ENCODE assay signal across 2 cellular contexts in the genomic region with DNA sequence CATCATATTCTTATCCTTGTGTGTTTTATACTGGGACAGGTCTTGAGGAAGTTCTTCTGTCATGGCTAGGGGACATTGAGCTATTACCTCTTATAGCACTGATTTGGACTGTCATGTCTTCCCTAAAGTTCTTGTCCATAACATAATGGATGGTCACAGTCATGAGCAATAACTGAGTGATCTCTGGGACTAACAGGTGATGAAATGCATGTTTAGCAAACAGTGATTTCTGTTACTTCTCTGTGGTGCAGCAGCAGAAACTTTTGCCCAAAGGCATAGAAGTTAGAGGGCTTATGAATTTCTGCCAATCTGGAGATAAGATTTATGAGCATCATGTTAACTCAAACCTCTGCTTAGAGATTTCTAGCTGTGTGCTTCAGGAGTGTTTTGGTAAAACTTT.
A peak's percentile ranks its signal among the peaks of the same experiment; 100 is the strongest.
TF ChIP-seq lines count a peak whose summit lies in the region.

No MANE protein-coding gene starts in this region.

TF ChIP-seq in HEK293, 187 proteins besides CTCF, POLR2A, EP300 and RAD21 (continued from another document):
- TF ChIP-seq, protein P1, sequence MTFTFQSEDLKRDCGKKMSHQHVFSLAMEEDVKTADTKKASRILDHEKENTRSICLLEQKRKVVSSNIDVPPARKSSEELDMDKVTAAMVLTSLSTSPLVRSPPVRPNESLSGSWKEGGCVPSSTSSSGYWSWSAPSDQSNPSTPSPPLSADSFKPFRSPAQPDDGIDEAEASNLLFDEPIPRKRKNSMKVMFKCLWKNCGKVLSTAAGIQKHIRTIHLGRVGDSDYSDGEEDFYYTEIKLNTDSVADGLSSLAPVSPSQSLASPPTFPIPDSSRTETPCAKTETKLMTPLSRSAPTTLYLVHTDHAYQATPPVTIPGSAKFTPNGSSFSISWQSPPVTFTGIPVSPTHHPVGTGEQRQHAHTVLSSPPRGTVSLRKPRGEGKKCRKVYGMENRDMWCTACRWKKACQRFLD (tag by site-specific recombination; IDR thresholded peaks at IDR 0.05), result no peak
- TF ChIP-seq, protein P2, sequence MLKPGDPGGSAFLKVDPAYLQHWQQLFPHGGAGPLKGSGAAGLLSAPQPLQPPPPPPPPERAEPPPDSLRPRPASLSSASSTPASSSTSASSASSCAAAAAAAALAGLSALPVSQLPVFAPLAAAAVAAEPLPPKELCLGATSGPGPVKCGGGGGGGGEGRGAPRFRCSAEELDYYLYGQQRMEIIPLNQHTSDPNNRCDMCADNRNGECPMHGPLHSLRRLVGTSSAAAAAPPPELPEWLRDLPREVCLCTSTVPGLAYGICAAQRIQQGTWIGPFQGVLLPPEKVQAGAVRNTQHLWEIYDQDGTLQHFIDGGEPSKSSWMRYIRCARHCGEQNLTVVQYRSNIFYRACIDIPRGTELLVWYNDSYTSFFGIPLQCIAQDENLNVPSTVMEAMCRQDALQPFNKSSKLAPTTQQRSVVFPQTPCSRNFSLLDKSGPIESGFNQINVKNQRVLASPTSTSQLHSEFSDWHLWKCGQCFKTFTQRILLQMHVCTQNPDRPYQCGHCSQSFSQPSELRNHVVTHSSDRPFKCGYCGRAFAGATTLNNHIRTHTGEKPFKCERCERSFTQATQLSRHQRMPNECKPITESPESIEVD (tag by site-specific recombination; IDR thresholded peaks at IDR 0.05), result peak; percentile 83
- TF ChIP-seq ZEB2 (tag by site-specific recombination; IDR thresholded peaks at IDR 0.05), result peak; percentile 5; the same call in 1 of the 2 replicates
- TF ChIP-seq, protein P3, sequence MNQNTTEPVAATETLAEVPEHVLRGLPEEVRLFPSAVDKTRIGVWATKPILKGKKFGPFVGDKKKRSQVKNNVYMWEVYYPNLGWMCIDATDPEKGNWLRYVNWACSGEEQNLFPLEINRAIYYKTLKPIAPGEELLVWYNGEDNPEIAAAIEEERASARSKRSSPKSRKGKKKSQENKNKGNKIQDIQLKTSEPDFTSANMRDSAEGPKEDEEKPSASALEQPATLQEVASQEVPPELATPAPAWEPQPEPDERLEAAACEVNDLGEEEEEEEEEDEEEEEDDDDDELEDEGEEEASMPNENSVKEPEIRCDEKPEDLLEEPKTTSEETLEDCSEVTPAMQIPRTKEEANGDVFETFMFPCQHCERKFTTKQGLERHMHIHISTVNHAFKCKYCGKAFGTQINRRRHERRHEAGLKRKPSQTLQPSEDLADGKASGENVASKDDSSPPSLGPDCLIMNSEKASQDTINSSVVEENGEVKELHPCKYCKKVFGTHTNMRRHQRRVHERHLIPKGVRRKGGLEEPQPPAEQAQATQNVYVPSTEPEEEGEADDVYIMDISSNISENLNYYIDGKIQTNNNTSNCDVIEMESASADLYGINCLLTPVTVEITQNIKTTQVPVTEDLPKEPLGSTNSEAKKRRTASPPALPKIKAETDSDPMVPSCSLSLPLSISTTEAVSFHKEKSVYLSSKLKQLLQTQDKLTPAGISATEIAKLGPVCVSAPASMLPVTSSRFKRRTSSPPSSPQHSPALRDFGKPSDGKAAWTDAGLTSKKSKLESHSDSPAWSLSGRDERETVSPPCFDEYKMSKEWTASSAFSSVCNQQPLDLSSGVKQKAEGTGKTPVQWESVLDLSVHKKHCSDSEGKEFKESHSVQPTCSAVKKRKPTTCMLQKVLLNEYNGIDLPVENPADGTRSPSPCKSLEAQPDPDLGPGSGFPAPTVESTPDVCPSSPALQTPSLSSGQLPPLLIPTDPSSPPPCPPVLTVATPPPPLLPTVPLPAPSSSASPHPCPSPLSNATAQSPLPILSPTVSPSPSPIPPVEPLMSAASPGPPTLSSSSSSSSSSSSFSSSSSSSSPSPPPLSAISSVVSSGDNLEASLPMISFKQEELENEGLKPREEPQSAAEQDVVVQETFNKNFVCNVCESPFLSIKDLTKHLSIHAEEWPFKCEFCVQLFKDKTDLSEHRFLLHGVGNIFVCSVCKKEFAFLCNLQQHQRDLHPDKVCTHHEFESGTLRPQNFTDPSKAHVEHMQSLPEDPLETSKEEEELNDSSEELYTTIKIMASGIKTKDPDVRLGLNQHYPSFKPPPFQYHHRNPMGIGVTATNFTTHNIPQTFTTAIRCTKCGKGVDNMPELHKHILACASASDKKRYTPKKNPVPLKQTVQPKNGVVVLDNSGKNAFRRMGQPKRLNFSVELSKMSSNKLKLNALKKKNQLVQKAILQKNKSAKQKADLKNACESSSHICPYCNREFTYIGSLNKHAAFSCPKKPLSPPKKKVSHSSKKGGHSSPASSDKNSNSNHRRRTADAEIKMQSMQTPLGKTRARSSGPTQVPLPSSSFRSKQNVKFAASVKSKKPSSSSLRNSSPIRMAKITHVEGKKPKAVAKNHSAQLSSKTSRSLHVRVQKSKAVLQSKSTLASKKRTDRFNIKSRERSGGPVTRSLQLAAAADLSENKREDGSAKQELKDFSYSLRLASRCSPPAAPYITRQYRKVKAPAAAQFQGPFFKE (tag by site-specific recombination; IDR thresholded peaks at IDR 0.05; ENCODE audit: borderline replicate concordance), result no peak
- peak; percentile 85 for TF ChIP-seq GFI1B (tag by site-specific recombination; IDR thresholded peaks at IDR 0.05)

TF ChIP-seq in HepG2, 621 proteins besides CTCF, POLR2A, EP300 and RAD21 (continued from another document):
- TF ChIP-seq, protein P4, sequence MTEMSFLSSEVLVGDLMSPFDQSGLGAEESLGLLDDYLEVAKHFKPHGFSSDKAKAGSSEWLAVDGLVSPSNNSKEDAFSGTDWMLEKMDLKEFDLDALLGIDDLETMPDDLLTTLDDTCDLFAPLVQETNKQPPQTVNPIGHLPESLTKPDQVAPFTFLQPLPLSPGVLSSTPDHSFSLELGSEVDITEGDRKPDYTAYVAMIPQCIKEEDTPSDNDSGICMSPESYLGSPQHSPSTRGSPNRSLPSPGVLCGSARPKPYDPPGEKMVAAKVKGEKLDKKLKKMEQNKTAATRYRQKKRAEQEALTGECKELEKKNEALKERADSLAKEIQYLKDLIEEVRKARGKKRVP (CRISPR knock-in tag; IDR thresholded peaks at IDR 0.05), result peak in 1 of 2 experiments; percentile 33; a peak in 1 of 4 replicates
- TF ChIP-seq ZMYM3 (CRISPR knock-in tag; IDR thresholded peaks at IDR 0.05), result no peak
- no peak for TF ChIP-seq NFIC (IDR thresholded peaks at IDR 0.05; ENCODE audit: low read length)
- no peak for TF ChIP-seq NFYB (CRISPR knock-in tag; IDR thresholded peaks at IDR 0.05)
- TF ChIP-seq, protein P5, sequence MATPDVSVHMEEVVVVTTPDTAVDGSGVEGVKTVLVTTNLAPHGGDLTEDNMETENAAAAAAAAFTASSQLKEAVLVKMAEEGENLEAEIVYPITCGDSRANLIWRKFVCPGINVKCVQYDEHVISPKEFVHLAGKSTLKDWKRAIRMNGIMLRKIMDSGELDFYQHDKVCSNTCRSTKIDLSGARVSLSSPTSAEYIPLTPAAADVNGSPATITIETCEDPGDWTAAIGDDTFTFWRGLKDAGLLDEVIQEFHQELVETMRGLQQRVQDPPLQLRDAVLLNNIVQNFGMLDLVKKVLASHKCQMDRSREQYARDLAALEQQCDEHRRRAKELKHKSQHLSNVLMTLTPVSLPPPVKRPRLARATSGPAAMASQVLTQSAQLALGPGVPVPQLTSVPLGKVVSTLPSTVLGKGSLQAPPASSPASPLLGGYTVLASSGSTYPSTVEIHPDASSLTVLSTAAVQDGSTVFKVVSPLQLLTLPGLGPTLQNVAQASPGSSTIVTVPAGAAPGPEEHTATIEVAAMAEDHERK (CRISPR knock-in tag; IDR thresholded peaks at IDR 0.05; ENCODE audit: low read depth), result no peak
- TF ChIP-seq TCF12 (IDR thresholded peaks at IDR 0.05), result no peak
- no peak for TF ChIP-seq TCF12 (CRISPR knock-in tag; IDR thresholded peaks at IDR 0.05)
- peak; percentile 43; the same call in 1 of the 2 replicates for TF ChIP-seq CEBPB (IDR thresholded peaks at IDR 0.05; ENCODE audit: borderline replicate concordance, low read depth, low read length)
- TF ChIP-seq ZNF430 (CRISPR knock-in tag; IDR thresholded peaks at IDR 0.05), result no peak
- no peak for TF ChIP-seq NCOA5 (CRISPR knock-in tag; IDR thresholded peaks at IDR 0.05)
- TF ChIP-seq ZNF768 (CRISPR knock-in tag; IDR thresholded peaks at IDR 0.05), result no peak
- no peak for TF ChIP-seq NR2F6 (IDR thresholded peaks at IDR 0.05)
- TF ChIP-seq NR2F6 (CRISPR knock-in tag; IDR thresholded peaks at IDR 0.05), result no peak
- TF ChIP-seq CEBPG (CRISPR knock-in tag; IDR thresholded peaks at IDR 0.05), result peak; percentile 15; the same call in 1 of the 2 replicates
- TF ChIP-seq, protein P6, sequence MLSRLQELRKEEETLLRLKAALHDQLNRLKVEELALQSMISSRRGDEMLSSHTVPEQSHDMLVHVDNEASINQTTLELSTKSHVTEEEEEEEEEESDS (CRISPR knock-in tag; IDR thresholded peaks at IDR 0.05; ENCODE audit: borderline replicate concordance), result no peak
- no peak for TF ChIP-seq ZNF337 (CRISPR knock-in tag; IDR thresholded peaks at IDR 0.05; ENCODE audit: borderline replicate concordance, low read depth)
- TF ChIP-seq GFI1 (CRISPR knock-in tag; IDR thresholded peaks at IDR 0.05; ENCODE audit: borderline replicate concordance), result peak; percentile 61; the same call in 1 of the 2 replicates
- no peak for TF ChIP-seq ZFY (CRISPR knock-in tag; IDR thresholded peaks at IDR 0.05)
- TF ChIP-seq ZC3H13 (CRISPR knock-in tag; IDR thresholded peaks at IDR 0.05), result no peak
- TF ChIP-seq HDAC1 (CRISPR knock-in tag; IDR thresholded peaks at IDR 0.05), result 0 out of 2 replicates have a peak, but pooled peaks have one; percentile 19
TF ChIP-seq in HepG2: peak in this region for 5.
